ENCODE assay signal across 9 cellular contexts in the genomic region with DNA sequence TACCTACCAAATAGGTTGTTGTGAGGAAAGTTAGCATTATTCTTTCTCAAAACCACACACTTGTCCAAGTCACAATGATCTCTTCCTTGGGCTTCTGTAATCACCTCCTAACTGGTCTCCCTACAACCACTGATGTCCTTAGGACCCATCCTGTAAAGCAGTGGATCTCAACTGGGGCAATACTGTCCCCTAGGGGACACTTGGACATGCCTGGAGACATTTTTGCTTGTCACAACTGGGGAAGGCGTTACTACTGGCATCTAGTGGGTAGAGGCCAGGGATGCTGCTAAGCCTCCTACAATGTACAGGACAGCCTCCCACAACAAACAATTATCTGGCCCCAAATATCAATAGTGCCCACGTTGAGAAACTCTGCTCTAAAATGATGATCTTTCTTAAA.
DNase-seq lines count a peak whose midpoint lies in the region; ATAC-seq and TF ChIP-seq lines count a peak whose summit lies in the region.
"Had no signal": no experiment of that assay in that cellular context is flagged by ENCODE, and none has a peak within 500 bp of the region (broad histone marks: within the 10 kb centered on the region; RNA-seq: fewer than 3 reads in every experiment).

No MANE protein-coding gene starts in this region.

- H3K27me3 Mint-ChIP-seq in activated CD4-positive, alpha-beta T cell treated with anti-CD3 and anti-CD28 coated beads, Interleukin-2, amount 10 ng/mL, durations not matched to agents 24 days and 14 days, result peaks cover 1% of the 10 kb centered on the region
- H3K27me3 Mint-ChIP-seq in osteocyte (ENCODE audit: unreplicated experiment), result no peaks in the 10 kb centered on the region
- H3K27me3 Mint-ChIP-seq: activated naive CD8-positive, alpha-beta T cell had no signal

- H3K4me1 Mint-ChIP-seq in activated CD4-positive, alpha-beta T cell treated with anti-CD3 and anti-CD28 coated beads, Interleukin-2, amount 10 ng/mL, durations not matched to agents 24 days and 14 days, result peaks cover 2% of the 10 kb centered on the region
- peaks cover 2% of the 10 kb centered on the region for H3K4me1 Mint-ChIP-seq in osteocyte (ENCODE audit: unreplicated experiment)

- TF ChIP-seq CTCF in fibroblast of the aortic adventitia (IDR thresholded peaks at IDR 0.05; ENCODE audit: insufficient read depth, low read length), result peak; percentile 40
- peak; percentile 24 for TF ChIP-seq CTCF in osteocyte (IDR thresholded peaks at IDR 0.05)

- ATAC-seq in HG03025 (IDR thresholded peaks at IDR 0.05; ENCODE audit: low FRiP score, unreplicated experiment), result peak; percentile 76
- peak; percentile 80 for ATAC-seq in SK-N-SH treated with all-trans-retinoic acid at 6 μM for 48 hours

- no peaks in the 10 kb centered on the region for H3K36me3 Mint-ChIP-seq in activated CD4-positive, alpha-beta T cell treated with anti-CD3 and anti-CD28 coated beads, Interleukin-2, amount 10 ng/mL, durations not matched to agents 24 days and 14 days (ENCODE audit: low read depth)
- H3K36me3 Mint-ChIP-seq in osteocyte (ENCODE audit: unreplicated experiment), result no peaks in the 10 kb centered on the region
- H3K36me3 Mint-ChIP-seq: activated naive CD8-positive, alpha-beta T cell had no signal

- H3K9me3 Mint-ChIP-seq in activated CD4-positive, alpha-beta T cell treated with anti-CD3 and anti-CD28 coated beads, Interleukin-2, amount 10 ng/mL, durations not matched to agents 24 days and 14 days, result no peaks in the 10 kb centered on the region
- H3K9me3 Mint-ChIP-seq in osteocyte (ENCODE audit: unreplicated experiment), result no peaks in the 10 kb centered on the region

- H3K4me3 Mint-ChIP-seq in activated CD4-positive, alpha-beta T cell treated with anti-CD3 and anti-CD28 coated beads, Interleukin-2, amount 10 ng/mL, durations not matched to agents 24 days and 14 days, result no peak overlapping the region
- no peak overlapping the region for H3K4me3 Mint-ChIP-seq in osteocyte (ENCODE audit: unreplicated experiment)
- H3K4me3 Mint-ChIP-seq: activated naive CD8-positive, alpha-beta T cell had no signal

- peak; percentile 58 for DNase-seq in activated CD4-positive, alpha-beta T cell treated with anti-CD3 and anti-CD28 coated beads, Interleukin-2, amount 10 ng/mL, durations not matched to agents 24 days and 14 days
- DNase-seq in activated CD4-positive, alpha-beta T cell treated with anti-CD3 and anti-CD28 coated beads for 1 hour, result no peak
- DNase-seq in fibroblast of the aortic adventitia (ENCODE audit: low read depth) (peak; percentile 27), osteocyte (ENCODE audit: extremely low spot score, unreplicated experiment) (no peak), ureter (ENCODE audit: low spot score) (no peak), NCI-H187 treated with DMSO at 0.1 percent for 48 hours (lab: John Stamatoyannopoulos, UW) (no peak)

- intact Hi-C loops in activated CD4-positive, alpha-beta T cell treated with anti-CD3 and anti-CD28 coated beads, Interleukin-2, amount 10 ng/mL, durations not matched to agents 24 days and 14 days (cut with micrococcal nuclease), result loop anchor here (2.0 to 10.0 kb wide), 2 partner anchors 212 to 288 kb away; no protein-coding TSS in a partner anchor

- no peak overlapping the region for H3K27ac Mint-ChIP-seq in activated CD4-positive, alpha-beta T cell treated with anti-CD3 and anti-CD28 coated beads, Interleukin-2, amount 10 ng/mL, durations not matched to agents 24 days and 14 days
- no peak overlapping the region for H3K27ac Mint-ChIP-seq in osteocyte (ENCODE audit: unreplicated experiment)
- H3K27ac Mint-ChIP-seq: activated naive CD8-positive, alpha-beta T cell had no signal

- no peak overlapping the region for H3K4me3 ChIP-seq in fibroblast of the aortic adventitia (ENCODE audit: low read depth, low read length)

TF ChIP-seq in SK-N-SH treated with all-trans-retinoic acid at 6 μM for 48 hours, 23 proteins besides CTCF, POLR2A, EP300 and RAD21:
- TF ChIP-seq OSR1 (CRISPR knock-in tag; IDR thresholded peaks at IDR 0.05) (no peak), ZNF70 (CRISPR knock-in tag; IDR thresholded peaks at IDR 0.05) (no peak), TCF4 (CRISPR knock-in tag; IDR thresholded peaks at IDR 0.05; ENCODE audit: borderline replicate concordance) (no peak), ESRRG (CRISPR knock-in tag; IDR thresholded peaks at IDR 0.05) (no peak), ARNTL (CRISPR knock-in tag; IDR thresholded peaks at IDR 0.05; ENCODE audit: borderline replicate concordance, low read depth) (no peak)
- TF ChIP-seq, protein P1, sequence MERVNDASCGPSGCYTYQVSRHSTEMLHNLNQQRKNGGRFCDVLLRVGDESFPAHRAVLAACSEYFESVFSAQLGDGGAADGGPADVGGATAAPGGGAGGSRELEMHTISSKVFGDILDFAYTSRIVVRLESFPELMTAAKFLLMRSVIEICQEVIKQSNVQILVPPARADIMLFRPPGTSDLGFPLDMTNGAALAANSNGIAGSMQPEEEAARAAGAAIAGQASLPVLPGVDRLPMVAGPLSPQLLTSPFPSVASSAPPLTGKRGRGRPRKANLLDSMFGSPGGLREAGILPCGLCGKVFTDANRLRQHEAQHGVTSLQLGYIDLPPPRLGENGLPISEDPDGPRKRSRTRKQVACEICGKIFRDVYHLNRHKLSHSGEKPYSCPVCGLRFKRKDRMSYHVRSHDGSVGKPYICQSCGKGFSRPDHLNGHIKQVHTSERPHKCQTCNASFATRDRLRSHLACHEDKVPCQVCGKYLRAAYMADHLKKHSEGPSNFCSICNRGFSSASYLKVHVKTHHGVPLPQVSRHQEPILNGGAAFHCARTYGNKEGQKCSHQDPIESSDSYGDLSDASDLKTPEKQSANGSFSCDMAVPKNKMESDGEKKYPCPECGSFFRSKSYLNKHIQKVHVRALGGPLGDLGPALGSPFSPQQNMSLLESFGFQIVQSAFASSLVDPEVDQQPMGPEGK (CRISPR knock-in tag; IDR thresholded peaks at IDR 0.05; ENCODE audit: borderline replicate concordance), result no peak
- TF ChIP-seq, protein P2, sequence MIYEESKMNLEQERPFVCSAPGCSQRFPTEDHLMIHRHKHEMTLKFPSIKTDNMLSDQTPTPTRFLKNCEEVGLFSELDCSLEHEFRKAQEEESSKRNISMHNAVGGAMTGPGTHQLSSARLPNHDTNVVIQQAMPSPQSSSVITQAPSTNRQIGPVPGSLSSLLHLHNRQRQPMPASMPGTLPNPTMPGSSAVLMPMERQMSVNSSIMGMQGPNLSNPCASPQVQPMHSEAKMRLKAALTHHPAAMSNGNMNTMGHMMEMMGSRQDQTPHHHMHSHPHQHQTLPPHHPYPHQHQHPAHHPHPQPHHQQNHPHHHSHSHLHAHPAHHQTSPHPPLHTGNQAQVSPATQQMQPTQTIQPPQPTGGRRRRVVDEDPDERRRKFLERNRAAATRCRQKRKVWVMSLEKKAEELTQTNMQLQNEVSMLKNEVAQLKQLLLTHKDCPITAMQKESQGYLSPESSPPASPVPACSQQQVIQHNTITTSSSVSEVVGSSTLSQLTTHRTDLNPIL (CRISPR knock-in tag; IDR thresholded peaks at IDR 0.05; ENCODE audit: low read depth), result no peak

Comparison
In these comparisons a context has a peak if more than half of its experiments do, and no peak if none do; other contexts are left out.
1. DNase-seq: peak in activated CD4-positive, alpha-beta T cell treated with anti-CD3 and anti-CD28 coated beads, Interleukin-2, amount 10 ng/mL, durations not matched to agents 24 days and 14 days (single experiment) and fibroblast of the aortic adventitia (single experiment); none in activated CD4-positive, alpha-beta T cell treated with anti-CD3 and anti-CD28 coated beads for 1 hour (single experiment), osteocyte (single experiment), ureter (single experiment) and NCI-H187 treated with DMSO at 0.1 percent for 48 hours (single experiment).